23 cellular contexts compared by ENCODE assay signal in the genomic region with DNA sequence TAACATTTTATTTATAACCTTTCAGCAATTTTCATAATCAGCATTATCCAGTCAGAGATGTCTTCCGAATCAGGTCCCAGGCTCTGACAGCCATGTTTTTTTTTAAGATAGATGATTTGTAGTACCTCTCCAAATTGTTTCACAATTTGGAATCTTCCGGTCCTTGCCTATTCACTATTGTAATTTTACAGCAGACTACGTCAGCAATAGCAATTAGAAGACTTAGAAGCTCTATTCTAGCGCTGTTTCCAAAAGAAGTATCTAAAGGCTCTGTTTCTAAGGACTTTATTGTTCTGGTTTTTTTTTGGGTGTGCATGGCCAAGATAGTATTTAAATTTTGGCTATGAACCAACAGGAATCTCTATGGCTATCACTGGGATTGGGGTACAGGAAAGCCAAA.
DNase-seq lines count a peak whose midpoint lies in the region; ATAC-seq and TF ChIP-seq lines count a peak whose summit lies in the region.
"Had no signal": no experiment of that assay in that cellular context is flagged by ENCODE, and none has a peak within 500 bp of the region (broad histone marks: within the 10 kb centered on the region; RNA-seq: fewer than 3 reads in every experiment).

No MANE protein-coding gene starts in this region.

- H3K27me3 ChIP-seq in left ventricle myocardium inferior (ENCODE audit: low read depth) (no peaks in the 10 kb centered on the region), right cardiac atrium (ENCODE audit: control insufficient read depth, insufficient read depth) (no peaks in the 10 kb centered on the region)
- H3K27me3 ChIP-seq: BE2C, BLaER1 had no signal

- no peaks in the 10 kb centered on the region for H3K36me3 ChIP-seq in left ventricle myocardium inferior
- H3K36me3 ChIP-seq: BE2C, BLaER1 had no signal

- intact Hi-C loops in left ventricle myocardium inferior (cut with micrococcal nuclease) (loop anchor here (10.0 kb wide), 1 partner anchor 184 kb away; no protein-coding TSS in a partner anchor), right cardiac atrium (cut with DNase I) (no loop called here)

- ATAC-seq in right cardiac atrium, result no peak
- ATAC-seq: A549, GM12878 had no signal

- no peaks in the 10 kb centered on the region for H3K9me3 ChIP-seq in left ventricle myocardium inferior (replicated peaks)
- no peaks in the 10 kb centered on the region for H3K9me3 ChIP-seq in right cardiac atrium (ENCODE audit: control insufficient read depth, low read length)
- H3K9me3 ChIP-seq: A549, BE2C, BLaER1 had no signal

- no peak for TF ChIP-seq CTCF in left ventricle myocardium inferior (IDR thresholded peaks at IDR 0.05; ENCODE audit: borderline replicate concordance)

- in situ Hi-C loops in SK-MEL-5 (cut with HindIII; ENCODE audit: low pct_unique_long_range_greater_than_20kb, low sequenced_read_pairs), result no loop called here

- H3K27ac ChIP-seq in left ventricle myocardium inferior (replicated peaks) (peak overlapping the region; percentile 30), right cardiac atrium (ENCODE audit: low read length) (no peak overlapping the region)
- H3K27ac ChIP-seq: 22Rv1, A549, BLaER1 had no signal

- H3K4me3 ChIP-seq in left ventricle myocardium inferior (no peak overlapping the region), right cardiac atrium (ENCODE audit: low read length) (no peak overlapping the region)
- H3K4me3 ChIP-seq: A549, BLaER1, GM12878 had no signal

- DNase-seq in left ventricle myocardium inferior, result no peak
- no peak for DNase-seq in right cardiac atrium
- peak; percentile 96 for DNase-seq in SK-MEL-5 (ENCODE audit: low read depth, low spot score)
- DNase-seq in COLO668 (lab: John Stamatoyannopoulos, UW; ENCODE audit: unreplicated experiment), result no peak
- DNase-seq in NCI-H2227 treated with DMSO at 0.1 percent for 48 hours (lab: John Stamatoyannopoulos, UW), result no peak
- DNase-seq: ACHN; BE2C; C1 segment of cervical spinal cord; CD4-positive, alpha-beta memory T cell; CD4-positive, CD25-positive, alpha-beta regulatory T cell; CD8-positive, alpha-beta memory T cell; COR-L47; DMS 273 treated with DMSO at 0.1 percent for 48 hours; DMS153; DMS53; DMS79; DND-41; EL; GDM1 had no signal

- WGBS in right cardiac atrium, result 73% methylated on average over 4 of the region's 4 CpGs

- peaks cover 30% of the 10 kb centered on the region for H3K4me1 ChIP-seq in left ventricle myocardium inferior
- peaks cover 5% of the 10 kb centered on the region for H3K4me1 ChIP-seq in right cardiac atrium (ENCODE audit: control insufficient read depth, insufficient read depth, low read length)
- H3K4me1 ChIP-seq: A549, BE2C had no signal
